ENCODE assay signal across 8 cellular contexts in the genomic region with DNA sequence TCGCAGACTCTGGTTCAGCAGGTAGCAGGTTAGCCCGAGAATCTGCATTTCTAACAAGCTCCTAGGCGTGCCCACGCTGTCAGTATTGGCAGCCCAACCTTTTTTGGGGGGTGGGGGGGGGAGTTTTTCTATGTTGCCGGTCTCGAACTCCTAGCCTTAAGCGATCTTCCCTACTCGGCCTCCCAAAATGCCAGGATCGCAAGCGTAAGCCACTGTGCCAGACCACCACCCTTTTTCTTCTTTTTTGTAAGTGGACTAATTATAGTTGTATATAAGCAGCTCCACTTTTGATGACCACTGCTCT. TPM values are rescaled to one million over a fixed set of nuclear protein-coding genes. Genes with fewer than 3 reads are reported as not detected.
DNase-seq lines count a peak whose midpoint lies in the region; ATAC-seq and TF ChIP-seq lines count a peak whose summit lies in the region.

No MANE protein-coding gene starts in this region.

- peak; percentile 20 for ATAC-seq in GM21786 (IDR thresholded peaks at IDR 0.05; ENCODE audit: unreplicated experiment)
- no peak for ATAC-seq in activated naive CD8-positive, alpha-beta T cell treated with anti-CD3 and anti-CD28 coated beads, Interleukin-2, amount 10 ng/mL, durations not matched to agents 7 days and 5 days (ENCODE audit: low read depth)
- ATAC-seq in aorta (ENCODE audit: low FRiP score): no peak

- WGBS in lower leg skin, 2 donors: 5 to 7% methylated on average over 10 of the region's 10 CpGs
- 3 to 5% methylated on average over 10 of the region's 10 CpGs for WGBS in aorta, 2 donors

- POLR2A ChIA-PET in A673 (lab: Charles Lee; ENCODE audit: low non-redundant PET): interaction anchor here (0.6 kb wide), 1 partner anchor 11 kb away, joined by 9 read pairs; no protein-coding TSS in a partner anchor
- POLR2A ChIA-PET in activated naive CD8-positive, alpha-beta T cell treated with anti-CD3 and anti-CD28 coated beads, Interleukin-2, amount 10 ng/mL, durations not matched to agents 7 days and 5 days (lab: Charles Lee): interaction anchor here (0.6 to 1.1 kb wide), 6 partner anchors 93 to 1182 kb away, joined by 3 to 10 read pairs (median 6); partner anchors contain the start of gene URB1
- POLR2A ChIA-PET in GM10248 (lab: Yijun Ruan, JAX): interaction anchor here (0.6 kb wide), 1 partner anchor 107 kb away, joined by 5 read pairs; no protein-coding TSS in a partner anchor

- peaks cover 8% of the 10 kb centered on the region for H3K4me1 ChIP-seq in A673 (ENCODE audit: insufficient read depth, low read length, poor library complexity, severe bottlenecking)
- H3K4me1 ChIP-seq in aorta (ENCODE audit: control insufficient read depth in 1 of 2, insufficient read depth in 2 of 2, low read length in 2 of 2): no peaks in the 10 kb centered on the region

- peak overlapping the region; percentile 98 for H3K4me3 ChIP-seq in A673 (ENCODE audit: low read depth, low read length, poor library complexity, severe bottlenecking)
- peak overlapping the region; percentile 68 for H3K4me3 ChIP-seq in lower leg skin (ENCODE audit: low read depth, poor library complexity, severe bottlenecking)
- peak overlapping the region; percentile 70 to 80 for H3K4me3 ChIP-seq in aorta (ENCODE audit: low read length in 2 of 2)

- TF ChIP-seq POLR2A in lower leg skin (IDR thresholded peaks at IDR 0.05): no peak

- H3K4me1 Mint-ChIP-seq in activated naive CD8-positive, alpha-beta T cell treated with anti-CD3 and anti-CD28 coated beads, Interleukin-2, amount 10 ng/mL, durations not matched to agents 7 days and 5 days: peaks cover 13% of the 10 kb centered on the region

- CTCF ChIA-PET in A673 (lab: Charles Lee): interaction anchor here (0.6 kb wide), 1 partner anchor 301 kb away, joined by 4 read pairs; no protein-coding TSS in a partner anchor
- CTCF ChIA-PET in GM10248 (lab: Yijun Ruan, JAX): interaction anchor here (1.0 to 1.1 kb wide), 2 partner anchors 16 to 79 kb away, joined by 3 read pairs; no protein-coding TSS in a partner anchor

- BruUV-seq in A673 (replicated peaks; lab: Mats Ljungman, UMichigan): TSS peak; percentile 90

- H3K27ac Mint-ChIP-seq in activated naive CD8-positive, alpha-beta T cell treated with anti-CD3 and anti-CD28 coated beads, Interleukin-2, amount 10 ng/mL, durations not matched to agents 7 days and 5 days: peak overlapping the region; percentile 96

- DNase-seq in A673 (ENCODE audit: low spot score) (no peak), lower leg skin (ENCODE audit: low spot score in 2 of 2) (no peak), aorta (no peak), GM03348 (ENCODE audit: low spot score) (no peak), GM10248 (ENCODE audit: extremely low spot score) (no peak), NCI-H526 (lab: John Stamatoyannopoulos, UW) (no peak)
- no peak for DNase-seq in activated naive CD8-positive, alpha-beta T cell treated with anti-CD3 and anti-CD28 coated beads, Interleukin-2, amount 10 ng/mL, durations not matched to agents 7 days and 5 days

- H3K27me3 Mint-ChIP-seq in activated naive CD8-positive, alpha-beta T cell treated with anti-CD3 and anti-CD28 coated beads, Interleukin-2, amount 10 ng/mL, durations not matched to agents 7 days and 5 days: no peaks in the 10 kb centered on the region

- H3K27me3 ChIP-seq in A673 (replicated peaks; ENCODE audit: insufficient read depth, low read depth, low read length, poor library complexity) (no peaks in the 10 kb centered on the region), aorta (ENCODE audit: control insufficient read depth in 1 of 2, insufficient read depth in 2 of 2, low read length in 1 of 2) (no peaks in the 10 kb centered on the region)

- peaks cover 5% of the 10 kb centered on the region for H3K36me3 ChIP-seq in A673 (ENCODE audit: insufficient read depth, low read length, poor library complexity, severe bottlenecking)
- H3K36me3 ChIP-seq in aorta (ENCODE audit: control insufficient read depth in 1 of 2, insufficient read depth in 2 of 2, low read length in 1 of 2): no peaks in the 10 kb centered on the region

- peaks cover 3% of the 10 kb centered on the region for H3K36me3 Mint-ChIP-seq in activated naive CD8-positive, alpha-beta T cell treated with anti-CD3 and anti-CD28 coated beads, Interleukin-2, amount 10 ng/mL, durations not matched to agents 7 days and 5 days

- H3K27ac ChIP-seq in A673 (ENCODE audit: low read depth, low read length, poor library complexity, severe bottlenecking) (peak overlapping the region; percentile 49), aorta (ENCODE audit: low read depth in 1 of 2, low read length in 2 of 2) (no peak overlapping the region)

- H3K4me3 Mint-ChIP-seq in activated naive CD8-positive, alpha-beta T cell treated with anti-CD3 and anti-CD28 coated beads, Interleukin-2, amount 10 ng/mL, durations not matched to agents 7 days and 5 days: peak overlapping the region; percentile 98

- TF ChIP-seq CTCF in A673 (conservative IDR thresholded peaks at IDR 0.05; ENCODE audit: low read depth, low read length) (no peak), lower leg skin (IDR thresholded peaks at IDR 0.05) (no peak), GM10248 (IDR thresholded peaks at IDR 0.05; ENCODE audit: control extremely low read depth, extremely low read depth, low read depth, missing control alignments) (no peak)

- no peaks in the 10 kb centered on the region for H3K9me3 Mint-ChIP-seq in activated naive CD8-positive, alpha-beta T cell treated with anti-CD3 and anti-CD28 coated beads, Interleukin-2, amount 10 ng/mL, durations not matched to agents 7 days and 5 days

- H3K9me3 ChIP-seq in A673 (ENCODE audit: low read depth, low read length, poor library complexity, severe bottlenecking) (no peaks in the 10 kb centered on the region), aorta (ENCODE audit: control insufficient read depth, low read length) (no peaks in the 10 kb centered on the region)

- intact Hi-C loops in A673 (cut with micrococcal nuclease; ENCODE audit: unreplicated experiment) (no loop called here), lower leg skin (cut with DNase I; ENCODE audit: low total_unique reads) (no loop called here), aorta (cut with DNase I) (loop anchor here in 1 of 2 donors (10.0 kb wide), 1 partner anchor 615 kb away; no protein-coding TSS in a partner anchor)

RNA-seq across cellular contexts. Expression of gene MIS18A, which starts 0.5 kb away (rescaled TPM):
- total RNA-seq in A673 (2021): 38.9 and 40.1 TPM in 2 replicates
- total RNA-seq in activated naive CD8-positive, alpha-beta T cell treated with anti-CD3 and anti-CD28 coated beads, Interleukin-2, amount 10 ng/mL, durations not matched to agents 7 days and 5 days: 10 to 100 TPM; 19.7 to 21.2 TPM
- 1 to 10 TPM; 2.2 to 7.7 (median 3.9) TPM for total RNA-seq in lower leg skin
- total RNA-seq in aorta: 1 to 10 TPM; 4.6 to 5.5 TPM
- polyA plus RNA-seq in aorta: 1 to 10 TPM; 3.3 to 4.8 TPM

RNA-seq across cellular contexts. Expression of gene MRAP, which starts 19.3 kb away (rescaled TPM):
- total RNA-seq in A673 (2021) (not detected in 2 replicates), lower leg skin (1 to 10 TPM in 2 of 4 donors, under 1 TPM in 1, not detected in 1; 0.45 to 1.4 (median 1.3) TPM), aorta (under 1 TPM in 1 of 2 donors, not detected in 1; 0.42 TPM)
- not detected for total RNA-seq in activated naive CD8-positive, alpha-beta T cell treated with anti-CD3 and anti-CD28 coated beads, Interleukin-2, amount 10 ng/mL, durations not matched to agents 7 days and 5 days
- under 1 TPM in 1 of 2 donors, not detected in 1; 0.38 TPM for polyA plus RNA-seq in aorta
